Comparison of ENCODE assay signal across 2 cellular contexts in the genomic region with DNA sequence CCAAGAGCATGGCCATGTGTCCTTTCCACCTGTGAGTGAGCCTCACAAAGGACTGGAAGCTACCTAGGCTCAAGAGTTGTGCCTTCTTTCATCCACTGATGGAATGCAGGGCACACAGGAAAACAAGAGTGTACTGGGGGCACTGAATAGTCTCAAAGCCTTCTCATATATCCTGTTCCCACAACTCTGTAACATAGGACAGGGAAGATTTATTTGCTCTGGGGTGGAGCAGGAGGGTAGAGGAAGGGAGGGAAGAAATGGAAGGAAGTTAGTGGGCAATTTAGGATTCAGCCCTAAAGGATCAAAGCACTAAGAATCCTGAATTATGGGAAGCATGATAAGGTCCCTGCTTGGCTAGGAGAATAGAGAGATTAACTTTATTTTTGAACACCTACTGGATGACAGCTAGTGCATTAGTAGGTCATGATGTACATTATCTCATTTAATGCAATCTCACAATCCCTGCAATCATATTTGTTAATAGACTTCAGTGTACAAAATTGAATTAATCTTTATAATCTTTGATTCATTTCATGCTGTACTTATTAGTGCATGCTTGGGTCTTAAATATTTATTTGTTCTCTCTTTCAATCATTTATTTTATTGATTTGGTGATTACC.
TF ChIP-seq lines count a peak whose summit lies in the region.

No MANE protein-coding gene starts in this region.

TF ChIP-seq in HEK293, 187 proteins besides CTCF, POLR2A, EP300 and RAD21:
- TF ChIP-seq ZBTB8A (tag by site-specific recombination; IDR thresholded peaks at IDR 0.05) (peak; percentile 16; the same call in 1 of the 2 replicates), ZNF664 (tag by site-specific recombination; IDR thresholded peaks at IDR 0.05) (peak; percentile 96), OVOL3 (tag by site-specific recombination; IDR thresholded peaks at IDR 0.05) (no peak)

TF ChIP-seq in H1, 55 proteins besides CTCF, POLR2A, EP300 and RAD21:
- no peak for TF ChIP-seq ZNF274 (IDR thresholded peaks at IDR 0.05; ENCODE audit: borderline replicate concordance, extremely low read depth, low read length)
- TF ChIP-seq CREB1 (IDR thresholded peaks at IDR 0.05) = no peak
- no peak for TF ChIP-seq KDM1A (IDR thresholded peaks at IDR 0.05; ENCODE audit: borderline replicate concordance, low read length)
- TF ChIP-seq GTF2F1 (IDR thresholded peaks at IDR 0.05; ENCODE audit: borderline replicate concordance, low read depth, low read length) = no peak
- TF ChIP-seq JUN (IDR thresholded peaks at IDR 0.05; ENCODE audit: low read depth, low read length) = no peak
- no peak for TF ChIP-seq FOSL1 (IDR thresholded peaks at IDR 0.05; ENCODE audit: insufficient read depth, low read depth, low read length)
- no peak for TF ChIP-seq YY1 (IDR thresholded peaks at IDR 0.05; ENCODE audit: low read depth, low read length)
- TF ChIP-seq RXRA (IDR thresholded peaks at IDR 0.05; ENCODE audit: insufficient read depth, low read depth, low read length) = no peak
- TF ChIP-seq POLR2AphosphoS5 (IDR thresholded peaks at IDR 0.05; ENCODE audit: low read depth, low read length) = no peak
- TF ChIP-seq ASH2L (IDR thresholded peaks at IDR 0.05; ENCODE audit: low read length) = no peak
- TF ChIP-seq, protein P1, sequence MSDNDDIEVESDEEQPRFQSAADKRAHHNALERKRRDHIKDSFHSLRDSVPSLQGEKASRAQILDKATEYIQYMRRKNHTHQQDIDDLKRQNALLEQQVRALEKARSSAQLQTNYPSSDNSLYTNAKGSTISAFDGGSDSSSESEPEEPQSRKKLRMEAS (IDR thresholded peaks at IDR 0.05) = no peak
- no peak for TF ChIP-seq SIRT6 (IDR thresholded peaks at IDR 0.05; ENCODE audit: low read length)
- TF ChIP-seq HDAC2 (IDR thresholded peaks at IDR 0.05; ENCODE audit: borderline replicate concordance in 1 of 2, low read depth in 2 of 2, low read length in 2 of 2) = no peak
- no peak for TF ChIP-seq EGR1 (IDR thresholded peaks at IDR 0.05; ENCODE audit: borderline replicate concordance, low read depth, low read length)
- TF ChIP-seq SP1 (IDR thresholded peaks at IDR 0.05; ENCODE audit: low read depth, low read length) = no peak
- TF ChIP-seq TAF7 (optimal IDR thresholded peaks at IDR 0.05; ENCODE audit: borderline replicate concordance, low read depth, low read length) = no peak
- TF ChIP-seq, protein P2, sequence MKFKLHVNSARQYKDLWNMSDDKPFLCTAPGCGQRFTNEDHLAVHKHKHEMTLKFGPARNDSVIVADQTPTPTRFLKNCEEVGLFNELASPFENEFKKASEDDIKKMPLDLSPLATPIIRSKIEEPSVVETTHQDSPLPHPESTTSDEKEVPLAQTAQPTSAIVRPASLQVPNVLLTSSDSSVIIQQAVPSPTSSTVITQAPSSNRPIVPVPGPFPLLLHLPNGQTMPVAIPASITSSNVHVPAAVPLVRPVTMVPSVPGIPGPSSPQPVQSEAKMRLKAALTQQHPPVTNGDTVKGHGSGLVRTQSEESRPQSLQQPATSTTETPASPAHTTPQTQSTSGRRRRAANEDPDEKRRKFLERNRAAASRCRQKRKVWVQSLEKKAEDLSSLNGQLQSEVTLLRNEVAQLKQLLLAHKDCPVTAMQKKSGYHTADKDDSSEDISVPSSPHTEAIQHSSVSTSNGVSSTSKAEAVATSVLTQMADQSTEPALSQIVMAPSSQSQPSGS (IDR thresholded peaks at IDR 0.05; ENCODE audit: low read length) = no peak
- TF ChIP-seq RNF2 (IDR thresholded peaks at IDR 0.05; ENCODE audit: borderline replicate concordance, low read depth, low read length, missing control alignments, poor library complexity, severe bottlenecking) = no peak
- TF ChIP-seq PHF8 (conservative IDR thresholded peaks at IDR 0.05; ENCODE audit: low read depth, low read length) = no peak
